ENCODE assay signal across 8 cellular contexts in genomic region chr1:230310381-230311163, GRCh38.
DNase-seq lines count a peak whose midpoint lies in the region; ATAC-seq and TF ChIP-seq lines count a peak whose summit lies in the region.

No MANE protein-coding gene starts in this region.

- H3K4me1 ChIP-seq in SK-N-SH (ENCODE audit: control insufficient read depth in 1 of 2, insufficient read depth in 2 of 2, low read depth in 1 of 2, low read length in 1 of 2) = peaks cover 0 to 9% of the 10 kb centered on the region in 2 experiments; a peak in 2 of 4 replicates
- no peaks in the 10 kb centered on the region for H3K4me1 ChIP-seq in uterus

- POLR2A ChIA-PET in SK-N-SH (lab: Yijun Ruan, JAX) = no interaction called here

- CTCF ChIA-PET in SK-N-SH (lab: Yijun Ruan, JAX) = interaction anchor here (0.6 to 1.9 kb wide), 11 partner anchors 8 to 731 kb away, joined by 3 to 11 read pairs (median 4); no protein-coding TSS in a partner anchor

- TF ChIP-seq CTCF in SK-N-SH (IDR thresholded peaks at IDR 0.05) = peak; percentile 92
- TF ChIP-seq CTCF in uterus (IDR thresholded peaks at IDR 0.05) = peak; percentile 88 to 94 (median 92)

- peak; percentile 54 for ATAC-seq in GM18867 (IDR thresholded peaks at IDR 0.05; ENCODE audit: unreplicated experiment)
- ATAC-seq in activated naive CD4-positive, alpha-beta T cell treated with anti-CD3 and anti-CD28 coated beads, Interleukin-2, amount 50 U/mL, for 72 hours = peak; percentile 65 to 73

- H3F3A ChIP-seq in SK-N-SH (replicated peaks; ENCODE audit: insufficient read depth) = no peaks in the 10 kb centered on the region

- H3K36me3 ChIP-seq in MG63 = no peaks in the 10 kb centered on the region
- H3K36me3 ChIP-seq in SK-N-SH (replicated peaks in 1 of 2; ENCODE audit: control insufficient read depth in 1 of 2, insufficient read depth in 2 of 2, low read length in 1 of 2) = no peaks in the 10 kb centered on the region
- H3K36me3 ChIP-seq in uterus = no peaks in the 10 kb centered on the region

- H3K27me3 ChIP-seq in MG63 (no peaks in the 10 kb centered on the region; the same call in 1 of the 2 replicates), SK-N-SH (ENCODE audit: insufficient read depth) (no peaks in the 10 kb centered on the region), uterus (no peaks in the 10 kb centered on the region)

- intact Hi-C loops in uterus (cut with DNase I; ENCODE audit: low total_unique reads) = no loop called here

- no peak overlapping the region for H3K27ac ChIP-seq in SK-N-SH (ENCODE audit: low read depth in 2 of 2, low read length in 1 of 2)
- H3K27ac ChIP-seq in uterus = no peak overlapping the region

- H4K20me1 ChIP-seq in SK-N-SH (ENCODE audit: insufficient read depth) = no peaks in the 10 kb centered on the region

- H3K9me3 Mint-ChIP-seq in activated naive CD4-positive, alpha-beta T cell treated with anti-CD3 and anti-CD28 coated beads, Interleukin-2, amount 50 U/mL, for 72 hours = no peaks in the 10 kb centered on the region

- no peak overlapping the region for H3K27ac Mint-ChIP-seq in activated naive CD4-positive, alpha-beta T cell treated with anti-CD3 and anti-CD28 coated beads, Interleukin-2, amount 50 U/mL, for 72 hours

- H3K9ac ChIP-seq in SK-N-SH = no peak overlapping the region

- 36% methylated on average over 14 of the region's 14 CpGs for WGBS in SK-N-SH (ENCODE audit: low lambda C conversion rate)

- TF ChIP-seq EP300 in SK-N-SH (IDR thresholded peaks at IDR 0.05; ENCODE audit: borderline replicate concordance in 1 of 2, low read depth in 1 of 2, low read length in 1 of 2) = no peak

- H3K4me2 ChIP-seq in SK-N-SH = no peak overlapping the region

- H3K4me3 ChIP-seq in MG63 (no peak overlapping the region), SK-N-SH (ENCODE audit: low read depth in 2 of 2, low read length in 1 of 2) (no peak overlapping the region; a peak in 1 of 4 replicates), uterus (no peak overlapping the region)

- H3K79me2 ChIP-seq in SK-N-SH (ENCODE audit: insufficient read depth) = no peaks in the 10 kb centered on the region

- no peak for TF ChIP-seq POLR2A in uterus (IDR thresholded peaks at IDR 0.05)

- in situ Hi-C loops in ACHN (cut with HindIII; ENCODE audit: low pct_ligation_motif_present, low pct_unique_long_range_greater_than_20kb, low sequenced_read_pairs) = no loop called here

- no peaks in the 10 kb centered on the region for H3K9me2 ChIP-seq in SK-N-SH

- DNase-seq in ACHN = peak; percentile 74
- peak; percentile 58 for DNase-seq in MG63
- peak; percentile 88 for DNase-seq in SK-N-SH
- DNase-seq in activated naive CD4-positive, alpha-beta T cell treated with anti-CD3 and anti-CD28 coated beads, Interleukin-2, amount 50 U/mL, for 72 hours (ENCODE audit: low spot score in 2 of 2) = peak in 1 of 2 donors; percentile 61
- DNase-seq in glomerular visceral epithelial cell (ENCODE audit: extremely low spot score) = peak; percentile 80
- DNase-seq in pons (ENCODE audit: low spot score) = peak; percentile 91
- peak; percentile 78 to 79 for DNase-seq in uterus

- no peaks in the 10 kb centered on the region for H3K36me3 Mint-ChIP-seq in activated naive CD4-positive, alpha-beta T cell treated with anti-CD3 and anti-CD28 coated beads, Interleukin-2, amount 50 U/mL, for 72 hours

- TF ChIP-seq RAD21 in SK-N-SH (IDR thresholded peaks at IDR 0.05; ENCODE audit: low read length) = peak; percentile 98

- no peak overlapping the region for H2AFZ ChIP-seq in SK-N-SH (ENCODE audit: low read depth)

- no peaks in the 10 kb centered on the region for H3K9me3 ChIP-seq in MG63
- no peaks in the 10 kb centered on the region for H3K9me3 ChIP-seq in SK-N-SH
- H3K9me3 ChIP-seq in uterus = no peaks in the 10 kb centered on the region

TF ChIP-seq in SK-N-SH, 30 proteins besides CTCF, POLR2A, EP300 and RAD21:
- TF ChIP-seq SMC3 (IDR thresholded peaks at IDR 0.05; ENCODE audit: low read depth, low read length) = peak; percentile 89
- TF ChIP-seq CHD2 (IDR thresholded peaks at IDR 0.05; ENCODE audit: low read length, partially characterized antibody) = no peak
- no peak for TF ChIP-seq REST (IDR thresholded peaks at IDR 0.05; ENCODE audit: low read depth, low read length)
- TF ChIP-seq MAX (IDR thresholded peaks at IDR 0.05; ENCODE audit: low read depth) = no peak
- TF ChIP-seq RFX5 (IDR thresholded peaks at IDR 0.05; ENCODE audit: low read length) = no peak
- no peak for TF ChIP-seq USF2 (IDR thresholded peaks at IDR 0.05; ENCODE audit: borderline replicate concordance, low read depth, low read length)
- no peak for TF ChIP-seq JUND (IDR thresholded peaks at IDR 0.05)
- TF ChIP-seq MEF2A (IDR thresholded peaks at IDR 0.05; ENCODE audit: borderline replicate concordance, low read depth) = no peak
- TF ChIP-seq RXRA (IDR thresholded peaks at IDR 0.05; ENCODE audit: borderline replicate concordance, low read depth) = no peak
- no peak for TF ChIP-seq PBX3 (IDR thresholded peaks at IDR 0.05)
- no peak for TF ChIP-seq ELF1 (IDR thresholded peaks at IDR 0.05)
- TF ChIP-seq NFIC (IDR thresholded peaks at IDR 0.05; ENCODE audit: borderline replicate concordance) = no peak
- TF ChIP-seq RCOR1 (IDR thresholded peaks at IDR 0.05; ENCODE audit: low read length) = 0 out of 2 replicates have a peak, but pooled peaks have one; percentile 11
- TF ChIP-seq TEAD4 (IDR thresholded peaks at IDR 0.05; ENCODE audit: borderline replicate concordance, insufficient read depth) = no peak
- TF ChIP-seq FOXJ3 (CRISPR knock-in tag; IDR thresholded peaks at IDR 0.05) = no peak
TF ChIP-seq in SK-N-SH: peak in this region for 2.
